In genomic region chr6:157520117-157520406, GRCh38 we compare ENCODE assay signal across 1 cellular context.
A peak's percentile ranks its signal among the peaks of the same experiment; 100 is the strongest.
TF ChIP-seq lines count a peak whose summit lies in the region.

No MANE protein-coding gene starts in this region.

TF ChIP-seq in K562, 482 proteins besides CTCF, POLR2A, EP300 and RAD21 (continued from another document):
- TF ChIP-seq, protein P1, sequence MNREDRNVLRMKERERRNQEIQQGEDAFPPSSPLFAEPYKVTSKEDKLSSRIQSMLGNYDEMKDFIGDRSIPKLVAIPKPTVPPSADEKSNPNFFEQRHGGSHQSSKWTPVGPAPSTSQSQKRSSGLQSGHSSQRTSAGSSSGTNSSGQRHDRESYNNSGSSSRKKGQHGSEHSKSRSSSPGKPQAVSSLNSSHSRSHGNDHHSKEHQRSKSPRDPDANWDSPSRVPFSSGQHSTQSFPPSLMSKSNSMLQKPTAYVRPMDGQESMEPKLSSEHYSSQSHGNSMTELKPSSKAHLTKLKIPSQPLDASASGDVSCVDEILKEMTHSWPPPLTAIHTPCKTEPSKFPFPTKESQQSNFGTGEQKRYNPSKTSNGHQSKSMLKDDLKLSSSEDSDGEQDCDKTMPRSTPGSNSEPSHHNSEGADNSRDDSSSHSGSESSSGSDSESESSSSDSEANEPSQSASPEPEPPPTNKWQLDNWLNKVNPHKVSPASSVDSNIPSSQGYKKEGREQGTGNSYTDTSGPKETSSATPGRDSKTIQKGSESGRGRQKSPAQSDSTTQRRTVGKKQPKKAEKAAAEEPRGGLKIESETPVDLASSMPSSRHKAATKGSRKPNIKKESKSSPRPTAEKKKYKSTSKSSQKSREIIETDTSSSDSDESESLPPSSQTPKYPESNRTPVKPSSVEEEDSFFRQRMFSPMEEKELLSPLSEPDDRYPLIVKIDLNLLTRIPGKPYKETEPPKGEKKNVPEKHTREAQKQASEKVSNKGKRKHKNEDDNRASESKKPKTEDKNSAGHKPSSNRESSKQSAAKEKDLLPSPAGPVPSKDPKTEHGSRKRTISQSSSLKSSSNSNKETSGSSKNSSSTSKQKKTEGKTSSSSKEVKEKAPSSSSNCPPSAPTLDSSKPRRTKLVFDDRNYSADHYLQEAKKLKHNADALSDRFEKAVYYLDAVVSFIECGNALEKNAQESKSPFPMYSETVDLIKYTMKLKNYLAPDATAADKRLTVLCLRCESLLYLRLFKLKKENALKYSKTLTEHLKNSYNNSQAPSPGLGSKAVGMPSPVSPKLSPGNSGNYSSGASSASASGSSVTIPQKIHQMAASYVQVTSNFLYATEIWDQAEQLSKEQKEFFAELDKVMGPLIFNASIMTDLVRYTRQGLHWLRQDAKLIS (CRISPR knock-in tag; IDR thresholded peaks at IDR 0.05), result no peak
- TF ChIP-seq BRD9 (IDR thresholded peaks at IDR 0.05; ENCODE audit: low read depth, partially characterized antibody), result peak; percentile 32
- 0 out of 2 replicates have a peak, but pooled peaks have one; percentile 11 for TF ChIP-seq CBX1 (IDR thresholded peaks at IDR 0.05; ENCODE audit: low read depth)
- peak; percentile 70 for TF ChIP-seq PKNOX1 (IDR thresholded peaks at IDR 0.05)
- TF ChIP-seq BACH1 (tag; IDR thresholded peaks at IDR 0.05), result no peak
- peak; percentile 10; the same call in 1 of the 2 replicates for TF ChIP-seq ELF1 (tag; IDR thresholded peaks at IDR 0.05)
- no peak for TF ChIP-seq ZNF740 (CRISPR knock-in tag; IDR thresholded peaks at IDR 0.05)
- TF ChIP-seq ZNF740 (tag; IDR thresholded peaks at IDR 0.05), result no peak
- 0 out of 2 replicates have a peak, but pooled peaks have one; percentile 16 for TF ChIP-seq SMAD3 (CRISPR knock-in tag; conservative IDR thresholded peaks at IDR 0.05)
- TF ChIP-seq, protein P2, sequence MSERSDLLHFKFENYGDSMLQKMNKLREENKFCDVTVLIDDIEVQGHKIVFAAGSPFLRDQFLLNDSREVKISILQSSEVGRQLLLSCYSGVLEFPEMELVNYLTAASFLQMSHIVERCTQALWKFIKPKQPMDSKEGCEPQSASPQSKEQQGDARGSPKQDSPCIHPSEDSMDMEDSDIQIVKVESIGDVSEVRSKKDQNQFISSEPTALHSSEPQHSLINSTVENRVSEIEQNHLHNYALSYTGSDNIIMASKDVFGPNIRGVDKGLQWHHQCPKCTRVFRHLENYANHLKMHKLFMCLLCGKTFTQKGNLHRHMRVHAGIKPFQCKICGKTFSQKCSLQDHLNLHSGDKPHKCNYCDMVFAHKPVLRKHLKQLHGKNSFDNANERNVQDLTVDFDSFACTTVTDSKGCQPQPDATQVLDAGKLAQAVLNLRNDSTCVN (CRISPR knock-in tag; IDR thresholded peaks at IDR 0.05), result 0 out of 2 replicates have a peak, but pooled peaks have one; percentile 10
- TF ChIP-seq, protein P3, sequence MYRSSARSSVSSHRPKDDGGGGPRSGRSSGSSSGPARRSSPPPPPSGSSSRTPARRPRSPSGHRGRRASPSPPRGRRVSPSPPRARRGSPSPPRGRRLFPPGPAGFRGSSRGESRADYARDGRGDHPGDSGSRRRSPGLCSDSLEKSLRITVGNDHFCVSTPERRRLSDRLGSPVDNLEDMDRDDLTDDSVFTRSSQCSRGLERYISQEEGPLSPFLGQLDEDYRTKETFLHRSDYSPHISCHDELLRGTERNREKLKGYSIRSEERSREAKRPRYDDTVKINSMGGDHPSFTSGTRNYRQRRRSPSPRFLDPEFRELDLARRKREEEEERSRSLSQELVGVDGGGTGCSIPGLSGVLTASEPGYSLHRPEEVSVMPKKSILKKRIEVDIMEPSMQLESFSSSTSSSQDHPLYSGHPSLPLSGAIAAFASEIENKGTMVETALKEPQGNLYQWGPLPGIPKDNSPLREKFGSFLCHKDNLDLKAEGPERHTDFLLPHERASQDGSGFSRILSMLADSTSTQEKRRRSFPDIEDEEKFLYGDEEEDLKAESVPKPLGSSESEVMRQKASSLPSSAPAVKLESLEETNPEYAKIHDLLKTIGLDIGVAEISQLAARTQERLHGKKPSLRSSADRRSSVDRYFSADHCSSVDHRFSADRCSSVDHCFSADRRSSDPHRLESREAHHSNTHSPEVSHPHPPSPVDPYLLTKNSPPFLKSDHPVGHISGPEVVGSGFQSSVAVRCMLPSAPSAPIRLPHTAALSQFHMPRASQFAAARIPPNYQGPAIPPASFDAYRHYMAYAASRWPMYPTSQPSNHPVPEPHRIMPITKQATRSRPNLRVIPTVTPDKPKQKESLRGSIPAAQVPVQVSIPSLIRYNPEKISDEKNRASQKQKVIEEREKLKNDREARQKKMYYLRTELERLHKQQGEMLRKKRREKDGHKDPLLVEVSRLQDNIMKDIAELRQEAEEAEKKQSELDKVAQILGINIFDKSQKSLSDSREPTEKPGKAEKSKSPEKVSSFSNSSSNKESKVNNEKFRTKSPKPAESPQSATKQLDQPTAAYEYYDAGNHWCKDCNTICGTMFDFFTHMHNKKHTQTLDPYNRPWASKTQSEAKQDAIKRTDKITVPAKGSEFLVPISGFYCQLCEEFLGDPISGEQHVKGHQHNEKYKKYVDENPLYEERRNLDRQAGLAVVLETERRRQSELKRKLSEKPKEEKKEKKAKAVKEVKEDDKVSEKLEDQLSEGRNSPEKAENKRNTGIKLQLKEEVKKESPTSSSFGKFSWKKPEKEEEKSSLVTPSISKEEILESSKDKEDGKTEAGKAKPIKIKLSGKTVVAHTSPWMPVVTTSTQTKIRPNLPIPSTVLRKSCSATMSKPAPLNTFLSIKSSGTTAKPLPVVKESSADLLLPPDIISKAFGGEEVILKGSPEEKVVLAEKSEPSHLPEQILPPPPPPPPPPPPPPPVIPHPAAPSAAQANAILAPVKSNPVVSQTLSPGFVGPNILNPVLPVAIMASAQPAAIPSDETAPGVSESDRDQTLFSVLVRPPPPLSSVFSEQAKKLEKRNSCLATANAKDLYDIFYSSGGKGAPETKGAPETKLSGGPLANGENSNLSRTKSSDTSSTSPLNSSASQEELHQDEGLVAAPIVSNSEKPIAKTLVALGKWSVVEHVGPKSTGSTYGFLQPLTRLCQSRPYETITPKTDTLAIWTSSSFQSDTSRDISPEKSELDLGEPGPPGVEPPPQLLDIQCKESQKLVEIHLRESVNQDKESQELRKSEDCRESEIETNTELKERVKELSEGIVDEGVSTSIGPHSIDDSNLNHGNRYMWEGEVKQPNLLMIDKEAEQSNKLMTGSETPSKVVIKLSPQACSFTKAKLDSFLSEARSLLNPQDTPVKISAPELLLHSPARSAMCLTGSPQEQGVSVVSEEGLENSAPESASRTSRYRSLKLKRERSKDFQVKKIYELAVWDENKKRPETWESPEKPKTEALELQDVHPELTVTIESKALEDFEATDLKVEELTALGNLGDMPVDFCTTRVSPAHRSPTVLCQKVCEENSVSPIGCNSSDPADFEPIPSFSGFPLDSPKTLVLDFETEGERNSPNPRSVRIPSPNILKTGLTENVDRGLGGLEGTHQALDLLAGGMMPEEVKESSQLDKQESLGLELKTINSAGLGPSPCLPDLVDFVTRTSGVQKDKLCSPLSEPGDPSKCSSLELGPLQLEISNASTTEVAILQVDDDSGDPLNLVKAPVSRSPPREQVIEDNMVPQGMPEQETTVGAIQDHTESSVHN (IDR thresholded peaks at IDR 0.05; ENCODE audit: borderline replicate concordance in 1 of 2, low read depth in 1 of 2), result no peak
- no peak for TF ChIP-seq TRIM24 (IDR thresholded peaks at IDR 0.05)
- no peak for TF ChIP-seq SRF (CRISPR knock-in tag; IDR thresholded peaks at IDR 0.05)
- no peak for TF ChIP-seq ZBTB7A (IDR thresholded peaks at IDR 0.05; ENCODE audit: borderline replicate concordance, control insufficient read depth, low read depth, low read length)
- peak; percentile 25 for TF ChIP-seq PRDM10 (IDR thresholded peaks at IDR 0.05; ENCODE audit: partially characterized antibody)
- TF ChIP-seq FOXO4 (CRISPR knock-in tag; IDR thresholded peaks at IDR 0.05), result 0 out of 2 replicates have a peak, but pooled peaks have one; percentile 18
- no peak for TF ChIP-seq E2F3 (CRISPR knock-in tag; IDR thresholded peaks at IDR 0.05)
- TF ChIP-seq, protein P4, sequence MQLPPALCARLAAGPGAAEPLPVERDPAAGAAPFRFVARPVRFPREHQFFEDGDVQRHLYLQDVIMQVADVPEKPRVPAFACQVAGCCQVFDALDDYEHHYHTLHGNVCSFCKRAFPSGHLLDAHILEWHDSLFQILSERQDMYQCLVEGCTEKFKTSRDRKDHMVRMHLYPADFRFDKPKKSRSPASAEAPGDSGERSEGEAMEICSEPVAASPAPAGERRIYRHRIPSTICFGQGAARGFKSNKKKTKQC (CRISPR knock-in tag; IDR thresholded peaks at IDR 0.05), result no peak
- no peak for TF ChIP-seq CTBP1 (IDR thresholded peaks at IDR 0.05; ENCODE audit: borderline replicate concordance)
- TF ChIP-seq TEAD2 (tag; IDR thresholded peaks at IDR 0.05), result peak; percentile 47; the same call in 1 of the 2 replicates
- TF ChIP-seq SMAD4 (CRISPR knock-in tag; conservative IDR thresholded peaks at IDR 0.05), result 0 out of 2 replicates have a peak, but pooled peaks have one; percentile 29
- TF ChIP-seq NCOA2 (IDR thresholded peaks at IDR 0.05; ENCODE audit: partially characterized antibody in 2 of 2), result no peak
- no peak for TF ChIP-seq ZNF75A (CRISPR knock-in tag; IDR thresholded peaks at IDR 0.05)
